Comparison of ENCODE assay signal across 1 cellular context in the genomic region with DNA sequence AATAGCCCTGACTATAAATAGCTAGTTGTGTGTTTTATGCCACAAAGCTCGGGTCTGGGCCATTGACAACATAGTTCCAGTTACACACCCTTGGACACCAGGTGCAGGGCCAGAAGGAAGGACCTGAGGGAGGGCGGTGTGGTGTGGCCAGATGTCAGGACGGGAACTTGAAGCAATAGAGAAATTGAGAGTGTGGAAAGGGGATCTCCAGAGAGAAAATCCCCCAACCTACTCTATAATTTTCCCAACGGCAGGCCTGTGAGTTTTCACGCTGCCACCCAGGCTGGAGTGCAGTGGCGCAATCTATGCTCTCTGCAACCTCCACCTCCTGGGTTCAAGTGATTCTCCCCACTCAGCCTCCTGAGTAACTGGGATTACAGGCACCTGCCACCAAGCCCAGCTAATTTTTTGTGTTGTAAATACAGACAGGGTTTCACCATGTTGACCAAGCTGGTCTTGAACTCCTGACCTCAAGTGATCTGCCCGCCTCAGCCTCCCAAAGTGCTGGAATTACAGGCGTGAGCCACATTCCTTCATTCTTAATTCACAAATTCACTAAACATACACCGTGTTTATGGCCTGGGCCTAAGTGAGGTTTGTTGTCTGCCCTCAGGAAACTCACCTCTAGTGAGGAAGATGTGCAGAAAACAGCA.
TF ChIP-seq lines count a peak whose summit lies in the region.

No MANE protein-coding gene starts in this region.

TF ChIP-seq in GM12878, 131 proteins besides CTCF, POLR2A, EP300 and RAD21 (continued from another document and continues in another):
- TF ChIP-seq WRNIP1 (IDR thresholded peaks at IDR 0.05; ENCODE audit: borderline replicate concordance, low read depth, low read length) = no peak
- TF ChIP-seq, protein P1, sequence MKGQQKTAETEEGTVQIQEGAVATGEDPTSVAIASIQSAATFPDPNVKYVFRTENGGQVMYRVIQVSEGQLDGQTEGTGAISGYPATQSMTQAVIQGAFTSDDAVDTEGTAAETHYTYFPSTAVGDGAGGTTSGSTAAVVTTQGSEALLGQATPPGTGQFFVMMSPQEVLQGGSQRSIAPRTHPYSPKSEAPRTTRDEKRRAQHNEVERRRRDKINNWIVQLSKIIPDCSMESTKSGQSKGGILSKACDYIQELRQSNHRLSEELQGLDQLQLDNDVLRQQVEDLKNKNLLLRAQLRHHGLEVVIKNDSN (IDR thresholded peaks at IDR 0.05; ENCODE audit: borderline replicate concordance, extremely low read length, insufficient read depth, low read depth, low read length) = no peak
- no peak for TF ChIP-seq HDGF (IDR thresholded peaks at IDR 0.05)
- no peak for TF ChIP-seq SUPT20H (IDR thresholded peaks at IDR 0.05; ENCODE audit: borderline replicate concordance, control insufficient read depth, low read depth, low read length)
- TF ChIP-seq, protein P2, sequence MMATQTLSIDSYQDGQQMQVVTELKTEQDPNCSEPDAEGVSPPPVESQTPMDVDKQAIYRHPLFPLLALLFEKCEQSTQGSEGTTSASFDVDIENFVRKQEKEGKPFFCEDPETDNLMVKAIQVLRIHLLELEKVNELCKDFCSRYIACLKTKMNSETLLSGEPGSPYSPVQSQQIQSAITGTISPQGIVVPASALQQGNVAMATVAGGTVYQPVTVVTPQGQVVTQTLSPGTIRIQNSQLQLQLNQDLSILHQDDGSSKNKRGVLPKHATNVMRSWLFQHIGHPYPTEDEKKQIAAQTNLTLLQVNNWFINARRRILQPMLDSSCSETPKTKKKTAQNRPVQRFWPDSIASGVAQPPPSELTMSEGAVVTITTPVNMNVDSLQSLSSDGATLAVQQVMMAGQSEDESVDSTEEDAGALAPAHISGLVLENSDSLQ (IDR thresholded peaks at IDR 0.05) = no peak; the same call in 1 of the 2 replicates
- no peak for TF ChIP-seq RCOR1 (conservative IDR thresholded peaks at IDR 0.05; ENCODE audit: low read depth, low read length)
- TF ChIP-seq, protein P3, sequence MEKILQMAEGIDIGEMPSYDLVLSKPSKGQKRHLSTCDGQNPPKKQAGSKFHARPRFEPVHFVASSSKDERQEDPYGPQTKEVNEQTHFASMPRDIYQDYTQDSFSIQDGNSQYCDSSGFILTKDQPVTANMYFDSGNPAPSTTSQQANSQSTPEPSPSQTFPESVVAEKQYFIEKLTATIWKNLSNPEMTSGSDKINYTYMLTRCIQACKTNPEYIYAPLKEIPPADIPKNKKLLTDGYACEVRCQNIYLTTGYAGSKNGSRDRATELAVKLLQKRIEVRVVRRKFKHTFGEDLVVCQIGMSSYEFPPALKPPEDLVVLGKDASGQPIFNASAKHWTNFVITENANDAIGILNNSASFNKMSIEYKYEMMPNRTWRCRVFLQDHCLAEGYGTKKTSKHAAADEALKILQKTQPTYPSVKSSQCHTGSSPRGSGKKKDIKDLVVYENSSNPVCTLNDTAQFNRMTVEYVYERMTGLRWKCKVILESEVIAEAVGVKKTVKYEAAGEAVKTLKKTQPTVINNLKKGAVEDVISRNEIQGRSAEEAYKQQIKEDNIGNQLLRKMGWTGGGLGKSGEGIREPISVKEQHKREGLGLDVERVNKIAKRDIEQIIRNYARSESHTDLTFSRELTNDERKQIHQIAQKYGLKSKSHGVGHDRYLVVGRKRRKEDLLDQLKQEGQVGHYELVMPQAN (conservative IDR thresholded peaks at IDR 0.05) = peak; percentile 52; the same call in 1 of the 2 replicates
- TF ChIP-seq SIX5 (IDR thresholded peaks at IDR 0.05; ENCODE audit: low read depth, low read length, severe bottlenecking) = no peak
- no peak for TF ChIP-seq ZNF274 (IDR thresholded peaks at IDR 0.05; ENCODE audit: insufficient read depth, insufficient read length)
- TF ChIP-seq RB1 (IDR thresholded peaks at IDR 0.05; ENCODE audit: borderline replicate concordance) = no peak
- TF ChIP-seq NFIC (IDR thresholded peaks at IDR 0.05; ENCODE audit: low read depth, low read length) = peak; percentile 67
- TF ChIP-seq, protein P4, sequence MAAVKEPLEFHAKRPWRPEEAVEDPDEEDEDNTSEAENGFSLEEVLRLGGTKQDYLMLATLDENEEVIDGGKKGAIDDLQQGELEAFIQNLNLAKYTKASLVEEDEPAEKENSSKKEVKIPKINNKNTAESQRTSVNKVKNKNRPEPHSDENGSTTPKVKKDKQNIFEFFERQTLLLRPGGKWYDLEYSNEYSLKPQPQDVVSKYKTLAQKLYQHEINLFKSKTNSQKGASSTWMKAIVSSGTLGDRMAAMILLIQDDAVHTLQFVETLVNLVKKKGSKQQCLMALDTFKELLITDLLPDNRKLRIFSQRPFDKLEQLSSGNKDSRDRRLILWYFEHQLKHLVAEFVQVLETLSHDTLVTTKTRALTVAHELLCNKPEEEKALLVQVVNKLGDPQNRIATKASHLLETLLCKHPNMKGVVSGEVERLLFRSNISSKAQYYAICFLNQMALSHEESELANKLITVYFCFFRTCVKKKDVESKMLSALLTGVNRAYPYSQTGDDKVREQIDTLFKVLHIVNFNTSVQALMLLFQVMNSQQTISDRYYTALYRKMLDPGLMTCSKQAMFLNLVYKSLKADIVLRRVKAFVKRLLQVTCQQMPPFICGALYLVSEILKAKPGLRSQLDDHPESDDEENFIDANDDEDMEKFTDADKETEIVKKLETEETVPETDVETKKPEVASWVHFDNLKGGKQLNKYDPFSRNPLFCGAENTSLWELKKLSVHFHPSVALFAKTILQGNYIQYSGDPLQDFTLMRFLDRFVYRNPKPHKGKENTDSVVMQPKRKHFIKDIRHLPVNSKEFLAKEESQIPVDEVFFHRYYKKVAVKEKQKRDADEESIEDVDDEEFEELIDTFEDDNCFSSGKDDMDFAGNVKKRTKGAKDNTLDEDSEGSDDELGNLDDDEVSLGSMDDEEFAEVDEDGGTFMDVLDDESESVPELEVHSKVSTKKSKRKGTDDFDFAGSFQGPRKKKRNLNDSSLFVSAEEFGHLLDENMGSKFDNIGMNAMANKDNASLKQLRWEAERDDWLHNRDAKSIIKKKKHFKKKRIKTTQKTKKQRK (IDR thresholded peaks at IDR 0.05; ENCODE audit: low read depth, low read length) = no peak
- TF ChIP-seq ESRRA (IDR thresholded peaks at IDR 0.05; ENCODE audit: low read length) = no peak
- TF ChIP-seq CHD1 (IDR thresholded peaks at IDR 0.05; ENCODE audit: low read depth, low read length) = no peak
- TF ChIP-seq NR2F1 (conservative IDR thresholded peaks at IDR 0.05) = peak; percentile 78
- no peak for TF ChIP-seq PML (IDR thresholded peaks at IDR 0.05; ENCODE audit: low read length)
- TF ChIP-seq SREBF1 (IDR thresholded peaks at IDR 0.05; ENCODE audit: low read length) = no peak
- TF ChIP-seq JUND (IDR thresholded peaks at IDR 0.05; ENCODE audit: low read depth, low read length) = no peak
- TF ChIP-seq MTA2 (IDR thresholded peaks at IDR 0.05; ENCODE audit: low read depth) = peak; percentile 49
- TF ChIP-seq IKZF2 (IDR thresholded peaks at IDR 0.05) = peak; percentile 81 to 83
- TF ChIP-seq POLR2AphosphoS2 (IDR thresholded peaks at IDR 0.05; ENCODE audit: low read depth, low read length) = no peak
- no peak for TF ChIP-seq SRF (IDR thresholded peaks at IDR 0.05; ENCODE audit: low read depth in 2 of 2, low read length in 2 of 2)
- no peak for TF ChIP-seq CBX5 (IDR thresholded peaks at IDR 0.05; ENCODE audit: low read depth)
- TF ChIP-seq, protein P5, sequence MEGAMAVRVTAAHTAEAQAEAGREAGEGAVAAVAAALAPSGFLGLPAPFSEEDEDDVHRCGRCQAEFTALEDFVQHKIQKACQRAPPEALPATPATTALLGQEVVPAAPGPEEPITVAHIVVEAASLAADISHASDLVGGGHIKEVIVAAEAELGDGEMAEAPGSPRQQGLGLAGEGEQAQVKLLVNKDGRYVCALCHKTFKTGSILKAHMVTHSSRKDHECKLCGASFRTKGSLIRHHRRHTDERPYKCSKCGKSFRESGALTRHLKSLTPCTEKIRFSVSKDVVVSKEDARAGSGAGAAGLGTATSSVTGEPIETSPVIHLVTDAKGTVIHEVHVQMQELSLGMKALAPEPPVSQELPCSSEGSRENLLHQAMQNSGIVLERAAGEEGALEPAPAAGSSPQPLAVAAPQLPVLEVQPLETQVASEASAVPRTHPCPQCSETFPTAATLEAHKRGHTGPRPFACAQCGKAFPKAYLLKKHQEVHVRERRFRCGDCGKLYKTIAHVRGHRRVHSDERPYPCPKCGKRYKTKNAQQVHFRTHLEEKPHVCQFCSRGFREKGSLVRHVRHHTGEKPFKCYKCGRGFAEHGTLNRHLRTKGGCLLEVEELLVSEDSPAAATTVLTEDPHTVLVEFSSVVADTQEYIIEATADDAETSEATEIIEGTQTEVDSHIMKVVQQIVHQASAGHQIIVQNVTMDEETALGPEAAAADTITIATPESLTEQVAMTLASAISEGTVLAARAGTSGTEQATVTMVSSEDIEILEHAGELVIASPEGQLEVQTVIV (IDR thresholded peaks at IDR 0.05; ENCODE audit: borderline replicate concordance, partially characterized antibody) = no peak
- TF ChIP-seq POU2F2 (IDR thresholded peaks at IDR 0.05; ENCODE audit: borderline replicate concordance, low read depth, low read length) = no peak
- no peak for TF ChIP-seq TAF1 (IDR thresholded peaks at IDR 0.05; ENCODE audit: borderline replicate concordance, low read depth, low read length)
- peak in 1 of 2 experiments; percentile 33; a peak in 1 of 4 replicates for TF ChIP-seq BHLHE40 (IDR thresholded peaks at IDR 0.05; ENCODE audit: borderline replicate concordance in 1 of 2, low read depth in 2 of 2, low read length in 1 of 2)
- TF ChIP-seq ATF7 (IDR thresholded peaks at IDR 0.05; ENCODE audit: low read depth) = no peak; the same call in 1 of the 2 replicates
- no peak for TF ChIP-seq NFXL1 (IDR thresholded peaks at IDR 0.05; ENCODE audit: borderline replicate concordance)
- TF ChIP-seq, protein P6, sequence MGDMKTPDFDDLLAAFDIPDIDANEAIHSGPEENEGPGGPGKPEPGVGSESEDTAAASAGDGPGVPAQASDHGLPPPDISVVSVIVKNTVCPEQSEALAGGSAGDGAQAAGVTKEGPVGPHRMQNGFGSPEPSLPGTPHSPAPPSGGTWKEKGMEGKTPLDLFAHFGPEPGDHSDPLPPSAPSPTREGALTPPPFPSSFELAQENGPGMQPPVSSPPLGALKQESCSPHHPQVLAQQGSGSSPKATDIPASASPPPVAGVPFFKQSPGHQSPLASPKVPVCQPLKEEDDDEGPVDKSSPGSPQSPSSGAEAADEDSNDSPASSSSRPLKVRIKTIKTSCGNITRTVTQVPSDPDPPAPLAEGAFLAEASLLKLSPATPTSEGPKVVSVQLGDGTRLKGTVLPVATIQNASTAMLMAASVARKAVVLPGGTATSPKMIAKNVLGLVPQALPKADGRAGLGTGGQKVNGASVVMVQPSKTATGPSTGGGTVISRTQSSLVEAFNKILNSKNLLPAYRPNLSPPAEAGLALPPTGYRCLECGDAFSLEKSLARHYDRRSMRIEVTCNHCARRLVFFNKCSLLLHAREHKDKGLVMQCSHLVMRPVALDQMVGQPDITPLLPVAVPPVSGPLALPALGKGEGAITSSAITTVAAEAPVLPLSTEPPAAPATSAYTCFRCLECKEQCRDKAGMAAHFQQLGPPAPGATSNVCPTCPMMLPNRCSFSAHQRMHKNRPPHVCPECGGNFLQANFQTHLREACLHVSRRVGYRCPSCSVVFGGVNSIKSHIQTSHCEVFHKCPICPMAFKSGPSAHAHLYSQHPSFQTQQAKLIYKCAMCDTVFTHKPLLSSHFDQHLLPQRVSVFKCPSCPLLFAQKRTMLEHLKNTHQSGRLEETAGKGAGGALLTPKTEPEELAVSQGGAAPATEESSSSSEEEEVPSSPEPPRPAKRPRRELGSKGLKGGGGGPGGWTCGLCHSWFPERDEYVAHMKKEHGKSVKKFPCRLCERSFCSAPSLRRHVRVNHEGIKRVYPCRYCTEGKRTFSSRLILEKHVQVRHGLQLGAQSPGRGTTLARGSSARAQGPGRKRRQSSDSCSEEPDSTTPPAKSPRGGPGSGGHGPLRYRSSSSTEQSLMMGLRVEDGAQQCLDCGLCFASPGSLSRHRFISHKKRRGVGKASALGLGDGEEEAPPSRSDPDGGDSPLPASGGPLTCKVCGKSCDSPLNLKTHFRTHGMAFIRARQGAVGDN (IDR thresholded peaks at IDR 0.05) = peak; percentile 79
- TF ChIP-seq MYC (IDR thresholded peaks at IDR 0.05; ENCODE audit: insufficient read depth, insufficient read length, insufficient replicate concordance, low read length, severe bottlenecking) = no peak
- TF ChIP-seq MEF2A (IDR thresholded peaks at IDR 0.05; ENCODE audit: insufficient read depth, low read depth, low read length) = peak; percentile 81
- TF ChIP-seq KDM1A (IDR thresholded peaks at IDR 0.05; ENCODE audit: borderline replicate concordance) = no peak
- TF ChIP-seq, protein P7, sequence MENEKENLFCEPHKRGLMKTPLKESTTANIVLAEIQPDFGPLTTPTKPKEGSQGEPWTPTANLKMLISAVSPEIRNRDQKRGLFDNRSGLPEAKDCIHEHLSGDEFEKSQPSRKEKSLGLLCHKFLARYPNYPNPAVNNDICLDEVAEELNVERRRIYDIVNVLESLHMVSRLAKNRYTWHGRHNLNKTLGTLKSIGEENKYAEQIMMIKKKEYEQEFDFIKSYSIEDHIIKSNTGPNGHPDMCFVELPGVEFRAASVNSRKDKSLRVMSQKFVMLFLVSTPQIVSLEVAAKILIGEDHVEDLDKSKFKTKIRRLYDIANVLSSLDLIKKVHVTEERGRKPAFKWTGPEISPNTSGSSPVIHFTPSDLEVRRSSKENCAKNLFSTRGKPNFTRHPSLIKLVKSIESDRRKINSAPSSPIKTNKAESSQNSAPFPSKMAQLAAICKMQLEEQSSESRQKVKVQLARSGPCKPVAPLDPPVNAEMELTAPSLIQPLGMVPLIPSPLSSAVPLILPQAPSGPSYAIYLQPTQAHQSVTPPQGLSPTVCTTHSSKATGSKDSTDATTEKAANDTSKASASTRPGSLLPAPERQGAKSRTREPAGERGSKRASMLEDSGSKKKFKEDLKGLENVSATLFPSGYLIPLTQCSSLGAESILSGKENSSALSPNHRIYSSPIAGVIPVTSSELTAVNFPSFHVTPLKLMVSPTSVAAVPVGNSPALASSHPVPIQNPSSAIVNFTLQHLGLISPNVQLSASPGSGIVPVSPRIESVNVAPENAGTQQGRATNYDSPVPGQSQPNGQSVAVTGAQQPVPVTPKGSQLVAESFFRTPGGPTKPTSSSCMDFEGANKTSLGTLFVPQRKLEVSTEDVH (IDR thresholded peaks at IDR 0.05; ENCODE audit: low read depth, partially characterized antibody) = no peak
- TF ChIP-seq, protein P8, sequence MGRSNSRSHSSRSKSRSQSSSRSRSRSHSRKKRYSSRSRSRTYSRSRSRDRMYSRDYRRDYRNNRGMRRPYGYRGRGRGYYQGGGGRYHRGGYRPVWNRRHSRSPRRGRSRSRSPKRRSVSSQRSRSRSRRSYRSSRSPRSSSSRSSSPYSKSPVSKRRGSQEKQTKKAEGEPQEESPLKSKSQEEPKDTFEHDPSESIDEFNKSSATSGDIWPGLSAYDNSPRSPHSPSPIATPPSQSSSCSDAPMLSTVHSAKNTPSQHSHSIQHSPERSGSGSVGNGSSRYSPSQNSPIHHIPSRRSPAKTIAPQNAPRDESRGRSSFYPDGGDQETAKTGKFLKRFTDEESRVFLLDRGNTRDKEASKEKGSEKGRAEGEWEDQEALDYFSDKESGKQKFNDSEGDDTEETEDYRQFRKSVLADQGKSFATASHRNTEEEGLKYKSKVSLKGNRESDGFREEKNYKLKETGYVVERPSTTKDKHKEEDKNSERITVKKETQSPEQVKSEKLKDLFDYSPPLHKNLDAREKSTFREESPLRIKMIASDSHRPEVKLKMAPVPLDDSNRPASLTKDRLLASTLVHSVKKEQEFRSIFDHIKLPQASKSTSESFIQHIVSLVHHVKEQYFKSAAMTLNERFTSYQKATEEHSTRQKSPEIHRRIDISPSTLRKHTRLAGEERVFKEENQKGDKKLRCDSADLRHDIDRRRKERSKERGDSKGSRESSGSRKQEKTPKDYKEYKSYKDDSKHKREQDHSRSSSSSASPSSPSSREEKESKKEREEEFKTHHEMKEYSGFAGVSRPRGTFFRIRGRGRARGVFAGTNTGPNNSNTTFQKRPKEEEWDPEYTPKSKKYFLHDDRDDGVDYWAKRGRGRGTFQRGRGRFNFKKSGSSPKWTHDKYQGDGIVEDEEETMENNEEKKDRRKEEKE (IDR thresholded peaks at IDR 0.05) = no peak
- no peak for TF ChIP-seq KAT2A (conservative IDR thresholded peaks at IDR 0.05; ENCODE audit: control insufficient read depth, low read depth, low read length)
- TF ChIP-seq CREM (IDR thresholded peaks at IDR 0.05; ENCODE audit: low read depth) = peak; percentile 21; the same call in 1 of the 2 replicates
- no peak for TF ChIP-seq HDAC2 (IDR thresholded peaks at IDR 0.05)
